33 cellular contexts compared by ENCODE assay signal in the genomic region with DNA sequence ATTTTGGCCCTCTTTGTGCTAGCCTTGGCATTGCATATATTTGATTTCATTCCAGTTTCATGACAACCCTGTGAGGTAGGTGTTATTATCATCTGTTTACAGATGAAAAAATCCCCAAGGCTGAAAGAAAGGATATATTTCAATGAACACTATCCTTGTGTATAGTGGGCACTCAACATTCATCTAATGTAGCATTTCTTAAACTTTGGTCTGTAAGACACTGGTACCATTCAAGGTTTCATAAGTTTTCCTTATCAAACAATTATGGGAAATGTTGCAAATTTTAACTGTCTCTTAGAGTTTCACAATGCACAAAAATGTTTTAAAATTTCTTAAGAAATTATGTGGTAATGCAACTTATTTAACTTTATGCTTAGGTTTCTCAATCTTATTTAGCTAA.
"Had no signal": no experiment of that assay in that cellular context is flagged by ENCODE, and none has a peak within 500 bp of the region (broad histone marks: within the 10 kb centered on the region; RNA-seq: fewer than 3 reads in every experiment).

No MANE protein-coding gene starts in this region.

- ATAC-seq: activated CD4-positive, alpha-beta T cell treated with anti-CD3 and anti-CD28 coated beads for 36 hours; activated naive CD4-positive, alpha-beta T cell treated with anti-CD3 and anti-CD28 coated beads, Interleukin-2, amount 50 U/mL, for 72 hours; activated T-cell treated with anti-CD3 and anti-CD28 coated beads, Interleukin-2, amount 50 U/mL, for 72 hours; body of pancreas; effector memory CD8-positive, alpha-beta T cell; foreskin keratinocyte; gastrocnemius medialis; heart left ventricle; T-helper 17 cell had no signal

- H3K27me3 Mint-ChIP-seq: activated CD4-positive, alpha-beta T cell treated with anti-CD3 and anti-CD28 coated beads for 36 hours had no signal

- H3K9me3 Mint-ChIP-seq: activated CD4-positive, alpha-beta memory T cell treated with anti-CD3 and anti-CD28 coated beads, Interleukin-2, amount 10 ng/mL, durations not matched to agents 7 days and 5 days; activated CD4-positive, alpha-beta T cell treated with anti-CD3 and anti-CD28 coated beads, Interleukin-2, amount 10 ng/mL, durations not matched to agents 24 days and 14 days; activated naive CD4-positive, alpha-beta T cell treated with anti-CD3 and anti-CD28 coated beads, Interleukin-2, amount 10 ng/mL, durations not matched to agents 7 days and 5 days; activated naive CD4-positive, alpha-beta T cell treated with anti-CD3 and anti-CD28 coated beads, Interleukin-2, amount 50 U/mL, for 72 hours; activated naive CD8-positive, alpha-beta T cell treated with anti-CD3 and anti-CD28 coated beads, Interleukin-2, amount 10 ng/mL, durations not matched to agents 7 days and 5 days; activated T-cell treated with anti-CD3 and anti-CD28 coated beads, Interleukin-2, amount 50 U/mL, for 24 hours; activated T-cell treated with anti-CD3 and anti-CD28 coated beads, Interleukin-2, amount 50 U/mL, for 72 hours; effector memory CD8-positive, alpha-beta T cell; T-helper 2 cell treated with Interferon-gamma antibody and Interleukin-4, amounts not matched to agents 5 μg/mL and 100 μg/mL, for 36 hours had no signal

- DNase-seq: activated CD4-positive, alpha-beta memory T cell treated with anti-CD3 and anti-CD28 coated beads, Interleukin-2, amount 10 ng/mL, durations not matched to agents 7 days and 5 days; activated CD4-positive, alpha-beta T cell treated with anti-CD3 and anti-CD28 coated beads for 36 hours; activated CD4-positive, alpha-beta T cell treated with anti-CD3 and anti-CD28 coated beads, Interleukin-2, amount 10 ng/mL, durations not matched to agents 24 days and 14 days; activated CD4-positive, alpha-beta T cell treated with anti-CD3 and anti-CD28 coated beads, Interleukin-2, amount 50 U/mL, for 4 hours; activated CD4-positive, CD25-positive, alpha-beta regulatory T cell; activated CD4-positive, CD25-positive, alpha-beta regulatory T cell treated with anti-CD3 and anti-CD28 coated beads, Interleukin-2, amount 50 U/mL, for 72 hours; activated CD8-positive, alpha-beta memory T cell treated with anti-CD3 and anti-CD28 coated beads, Interleukin-2, amount 50 U/mL, for 48 hours; activated gamma-delta T cell; activated naive CD4-positive, alpha-beta T cell; activated naive CD4-positive, alpha-beta T cell treated with anti-CD3 and anti-CD28 coated beads, Interleukin-2, amount 10 ng/mL, durations not matched to agents 7 days and 5 days; activated naive CD8-positive, alpha-beta T cell treated with anti-CD3 and anti-CD28 coated beads, Interleukin-2, amount 10 ng/mL, durations not matched to agents 7 days and 5 days; activated T-cell treated with anti-CD3 and anti-CD28 coated beads for 4 hours; activated T-cell treated with anti-CD3 and anti-CD28 coated beads, Interleukin-2, amount 50 U/mL, for 24 hours; activated T-cell treated with anti-CD3 and anti-CD28 coated beads, Interleukin-2, amount 50 U/mL, for 72 hours; amygdala; aorta; body of pancreas; caudate nucleus; cortex of kidney; dermis blood vessel endothelial cell; effector CD4-positive, alpha-beta T cell; effector memory CD8-positive, alpha-beta T cell; erythroblast; foreskin keratinocyte; gastrocnemius medialis; glutamatergic neuron; heart left ventricle; hypothalamus; T-helper 17 cell; T1000 had no signal

- H3K27ac ChIP-seq: body of pancreas, esophagus muscularis mucosa, foreskin keratinocyte, gastrocnemius medialis, heart left ventricle had no signal

- H3K27me3 ChIP-seq: body of pancreas, esophagus muscularis mucosa, foreskin keratinocyte, gastrocnemius medialis, heart left ventricle had no signal

- H3K27ac Mint-ChIP-seq: activated CD4-positive, alpha-beta memory T cell treated with anti-CD3 and anti-CD28 coated beads, Interleukin-2, amount 10 ng/mL, durations not matched to agents 7 days and 5 days; activated CD4-positive, alpha-beta T cell treated with anti-CD3 and anti-CD28 coated beads for 36 hours; activated CD4-positive, alpha-beta T cell treated with anti-CD3 and anti-CD28 coated beads, Interleukin-2, amount 10 ng/mL, durations not matched to agents 24 days and 14 days; activated naive CD4-positive, alpha-beta T cell treated with anti-CD3 and anti-CD28 coated beads, Interleukin-2, amount 10 ng/mL, durations not matched to agents 7 days and 5 days; activated naive CD4-positive, alpha-beta T cell treated with anti-CD3 and anti-CD28 coated beads, Interleukin-2, amount 50 U/mL, for 72 hours; activated naive CD8-positive, alpha-beta T cell treated with anti-CD3 and anti-CD28 coated beads, Interleukin-2, amount 10 ng/mL, durations not matched to agents 7 days and 5 days; activated T-cell treated with anti-CD3 and anti-CD28 coated beads, Interleukin-2, amount 50 U/mL, for 24 hours; activated T-cell treated with anti-CD3 and anti-CD28 coated beads, Interleukin-2, amount 50 U/mL, for 72 hours; effector memory CD8-positive, alpha-beta T cell; T-helper 17 cell; T-helper 2 cell treated with Interferon-gamma antibody and Interleukin-4, amounts not matched to agents 5 μg/mL and 100 μg/mL, for 36 hours had no signal

- H3K4me3 ChIP-seq: body of pancreas, esophagus muscularis mucosa, gastrocnemius medialis, heart left ventricle had no signal

- H3K4me3 Mint-ChIP-seq: activated CD4-positive, alpha-beta memory T cell treated with anti-CD3 and anti-CD28 coated beads, Interleukin-2, amount 10 ng/mL, durations not matched to agents 7 days and 5 days; activated CD4-positive, alpha-beta T cell treated with anti-CD3 and anti-CD28 coated beads for 36 hours; activated CD4-positive, alpha-beta T cell treated with anti-CD3 and anti-CD28 coated beads, Interleukin-2, amount 10 ng/mL, durations not matched to agents 24 days and 14 days; activated naive CD4-positive, alpha-beta T cell treated with anti-CD3 and anti-CD28 coated beads, Interleukin-2, amount 10 ng/mL, durations not matched to agents 7 days and 5 days; activated naive CD8-positive, alpha-beta T cell treated with anti-CD3 and anti-CD28 coated beads, Interleukin-2, amount 10 ng/mL, durations not matched to agents 7 days and 5 days; activated T-cell treated with anti-CD3 and anti-CD28 coated beads, Interleukin-2, amount 50 U/mL, for 24 hours; activated T-cell treated with anti-CD3 and anti-CD28 coated beads, Interleukin-2, amount 50 U/mL, for 72 hours; effector memory CD8-positive, alpha-beta T cell; T-helper 17 cell; T-helper 2 cell treated with Interferon-gamma antibody and Interleukin-4, amounts not matched to agents 5 μg/mL and 100 μg/mL, for 36 hours had no signal

- H3K36me3 Mint-ChIP-seq: activated naive CD4-positive, alpha-beta T cell treated with anti-CD3 and anti-CD28 coated beads, Interleukin-2, amount 10 ng/mL, durations not matched to agents 7 days and 5 days; activated naive CD4-positive, alpha-beta T cell treated with anti-CD3 and anti-CD28 coated beads, Interleukin-2, amount 50 U/mL, for 72 hours; activated naive CD8-positive, alpha-beta T cell treated with anti-CD3 and anti-CD28 coated beads, Interleukin-2, amount 10 ng/mL, durations not matched to agents 7 days and 5 days had no signal

- H3K4me1 Mint-ChIP-seq: activated CD4-positive, alpha-beta memory T cell treated with anti-CD3 and anti-CD28 coated beads, Interleukin-2, amount 10 ng/mL, durations not matched to agents 7 days and 5 days; activated CD4-positive, alpha-beta T cell treated with anti-CD3 and anti-CD28 coated beads for 36 hours; activated CD4-positive, alpha-beta T cell treated with anti-CD3 and anti-CD28 coated beads, Interleukin-2, amount 10 ng/mL, durations not matched to agents 24 days and 14 days; activated naive CD4-positive, alpha-beta T cell treated with anti-CD3 and anti-CD28 coated beads, Interleukin-2, amount 10 ng/mL, durations not matched to agents 7 days and 5 days; activated naive CD8-positive, alpha-beta T cell treated with anti-CD3 and anti-CD28 coated beads, Interleukin-2, amount 10 ng/mL, durations not matched to agents 7 days and 5 days had no signal
